In the genomic region with DNA sequence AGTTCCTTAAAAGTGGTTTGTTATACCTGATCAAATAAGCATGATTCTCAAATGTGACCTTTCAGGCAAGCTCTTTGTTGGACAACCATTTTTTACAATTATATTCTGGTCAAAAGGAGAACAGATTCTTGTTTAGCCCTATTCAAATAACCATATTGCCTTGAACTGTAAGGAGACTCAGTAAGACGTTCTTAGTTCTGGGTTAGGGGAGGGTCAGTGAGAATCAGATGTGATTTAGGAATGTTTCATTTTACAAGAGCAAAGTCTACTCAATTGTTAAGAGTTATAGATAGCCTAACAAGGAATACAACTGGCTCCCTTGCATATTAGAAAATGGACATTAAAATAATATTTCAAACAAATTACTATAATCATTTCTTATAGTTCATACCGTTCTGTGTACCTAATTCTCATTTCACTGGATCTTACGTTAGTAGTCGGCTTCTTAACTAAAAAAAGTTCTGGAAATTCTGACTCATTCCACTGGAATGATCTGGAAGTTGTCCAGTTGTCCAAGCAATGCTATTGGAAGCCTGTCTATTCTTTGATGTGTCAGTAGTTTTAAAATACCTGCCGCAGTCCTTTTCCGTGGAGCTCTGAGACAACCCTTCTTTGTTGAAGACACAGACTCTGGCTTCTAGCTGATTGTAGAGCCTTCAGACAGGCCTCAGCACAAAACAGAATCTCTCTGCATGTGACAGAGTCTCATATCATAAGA, we compare ENCODE assay signal across 11 cellular contexts.
A peak's percentile ranks its signal among the peaks of the same experiment; 100 is the strongest.
DNase-seq lines count a peak whose midpoint lies in the region; ATAC-seq and TF ChIP-seq lines count a peak whose summit lies in the region.
"Had no signal": no experiment of that assay in that cellular context is flagged by ENCODE, and none has a peak within 500 bp of the region (broad histone marks: within the 10 kb centered on the region; RNA-seq: fewer than 3 reads in every experiment).

No MANE protein-coding gene starts in this region.

- no peaks in the 10 kb centered on the region for H3K36me3 ChIP-seq in heart right ventricle

- H3K9me3 ChIP-seq in heart right ventricle, result no peaks in the 10 kb centered on the region

- WGBS in heart right ventricle, 2 donors, result 9 to 11% methylated on average over 6 of the region's 6 CpGs

- H3K27me3 ChIP-seq in heart right ventricle, result no peaks in the 10 kb centered on the region

- ATAC-seq in heart right ventricle (peak; percentile 79 to 94 (median 87)), GM21723 (IDR thresholded peaks at IDR 0.05; ENCODE audit: unreplicated experiment) (no peak), GM19023 (IDR thresholded peaks at IDR 0.05; ENCODE audit: unreplicated experiment) (no peak)
- ATAC-seq: activated T-cell treated with anti-CD3 and anti-CD28 coated beads, Interleukin-2, amount 50 U/mL, for 72 hours had no signal

- H3K4me1 ChIP-seq in heart right ventricle, result peaks cover 6 to 20% (median 14%) of the 10 kb centered on the region in 9 donors

- intact Hi-C loops in heart right ventricle (cut with DNase I), result no loop called here

- TF ChIP-seq CTCF in heart right ventricle (IDR thresholded peaks at IDR 0.05), result no peak

- peak; percentile 92 for DNase-seq in EL
- DNase-seq in amniotic stem cell (lab: John Stamatoyannopoulos, UW), result peak; percentile 53
- DNase-seq in heart right ventricle, result peak in 1 of 2 donors; percentile 53
- DNase-seq in pulmonary artery endothelial cell (ENCODE audit: low read depth, low spot score), result peak; percentile 71
- no peak for DNase-seq in inferior parietal cortex (ENCODE audit: extremely low spot score)
- no peak for DNase-seq in cerebellar cortex (ENCODE audit: low spot score)
- DNase-seq: activated T-cell treated with anti-CD3 and anti-CD28 coated beads, Interleukin-2, amount 50 U/mL, for 72 hours; naive B cell; NCI-H446 treated with DMSO at 0.1 percent for 48 hours had no signal

- H3K4me3 ChIP-seq in heart right ventricle, result peak overlapping the region in 2 of 10 donors; percentile 5 to 11

- H3K27ac ChIP-seq in heart right ventricle, result peak overlapping the region; percentile 38 to 84 (median 73)

Comparison
In these comparisons a context has a peak if more than half of its experiments do, and no peak if none do; other contexts are left out.
1. DNase-seq: peak in EL (single experiment), amniotic stem cell (single experiment) and pulmonary artery endothelial cell (single experiment); none in inferior parietal cortex (single experiment) and cerebellar cortex (single experiment).
2. ATAC-seq: peak in heart right ventricle (8 of 8); none in GM21723 (single experiment) and GM19023 (single experiment).